In the genomic region with DNA sequence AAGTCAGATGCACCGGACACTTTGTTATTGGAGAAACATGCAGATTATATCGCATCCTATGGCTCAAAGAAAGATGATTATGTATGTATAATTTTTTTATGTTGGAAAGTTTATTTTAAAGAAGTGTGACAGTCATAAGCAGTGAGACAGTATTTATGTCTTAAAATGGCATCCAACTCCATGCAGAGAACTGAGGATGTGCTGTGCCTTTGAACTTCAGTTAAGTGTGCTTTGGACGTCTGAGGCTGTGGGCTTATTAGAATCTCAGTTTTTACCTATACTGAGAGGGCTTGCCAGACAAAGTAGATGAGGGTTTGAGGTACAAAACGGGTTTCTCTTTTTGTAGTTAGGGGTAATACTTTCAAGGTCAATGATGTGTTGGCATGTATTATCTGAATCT, we compare ENCODE assay signal across 10 cellular contexts. TPM values are rescaled to one million over a fixed set of nuclear protein-coding genes. Genes with fewer than 3 reads are reported as not detected.
DNase-seq lines count a peak whose midpoint lies in the region; ATAC-seq, FAIRE-seq and TF ChIP-seq lines count a peak whose summit lies in the region.
"Had no signal": no experiment of that assay in that cellular context is flagged by ENCODE, and none has a peak within 500 bp of the region (broad histone marks: within the 10 kb centered on the region; RNA-seq: fewer than 3 reads in every experiment).

No MANE protein-coding gene starts in this region.

- peak overlapping the region; percentile 66 to 100 for H3K4me3 ChIP-seq in kidney (ENCODE audit: low read length in 2 of 2)
- peak overlapping the region; percentile 80 to 85 for H3K4me3 ChIP-seq in testis

- no peak for ATAC-seq in GM21717 (IDR thresholded peaks at IDR 0.05; ENCODE audit: unreplicated experiment)

- H3K9ac ChIP-seq in kidney (ENCODE audit: low read length in 2 of 2): peak overlapping the region; percentile 82 to 95

- TF ChIP-seq POLR2A in testis (IDR thresholded peaks at IDR 0.05): no peak

- H3K27me3 Mint-ChIP-seq in activated CD4-positive, alpha-beta T cell treated with anti-CD3 and anti-CD28 coated beads, Interleukin-2, amount 10 ng/mL, durations not matched to agents 24 days and 14 days: no peaks in the 10 kb centered on the region
- no peaks in the 10 kb centered on the region for H3K27me3 Mint-ChIP-seq in activated naive CD8-positive, alpha-beta T cell

- H3K27ac Mint-ChIP-seq in activated CD4-positive, alpha-beta T cell treated with anti-CD3 and anti-CD28 coated beads, Interleukin-2, amount 10 ng/mL, durations not matched to agents 24 days and 14 days: peak overlapping the region; percentile 96
- H3K27ac Mint-ChIP-seq in activated naive CD8-positive, alpha-beta T cell: peak overlapping the region; percentile 99

- 5 to 11% methylated on average over 4 of the region's 4 CpGs for WGBS in testis, 2 donors

- H3K4me3 Mint-ChIP-seq in activated CD4-positive, alpha-beta T cell treated with anti-CD3 and anti-CD28 coated beads, Interleukin-2, amount 10 ng/mL, durations not matched to agents 24 days and 14 days: peak overlapping the region; percentile 89
- H3K4me3 Mint-ChIP-seq in activated naive CD8-positive, alpha-beta T cell: peak overlapping the region; percentile 100

- FAIRE-seq in kidney (lab: Jason Lieb, UNC): no peak

- peaks cover 7 to 8% of the 10 kb centered on the region in 2 donors for H3K4me1 ChIP-seq in kidney (ENCODE audit: control insufficient read depth in 1 of 2, insufficient read depth in 1 of 2, low read depth in 1 of 2, low read length in 2 of 2)
- H3K4me1 ChIP-seq in testis: peaks cover 20% of the 10 kb centered on the region

- no peaks in the 10 kb centered on the region for H3K27me3 ChIP-seq in testis

- H3K36me3 ChIP-seq in kidney (ENCODE audit: control insufficient read depth in 1 of 2, insufficient read depth in 2 of 2, low read length in 2 of 2) (peaks cover 6 to 9% of the 10 kb centered on the region in 2 donors), testis (ENCODE audit: low read depth, missing control alignments) (no peaks in the 10 kb centered on the region)

- H3K36me3 Mint-ChIP-seq in activated CD4-positive, alpha-beta T cell treated with anti-CD3 and anti-CD28 coated beads, Interleukin-2, amount 10 ng/mL, durations not matched to agents 24 days and 14 days (ENCODE audit: low read depth): peaks cover 60% of the 10 kb centered on the region
- peaks cover 39% of the 10 kb centered on the region for H3K36me3 Mint-ChIP-seq in activated naive CD8-positive, alpha-beta T cell

- no peak for TF ChIP-seq CTCF in kidney (IDR thresholded peaks at IDR 0.05; ENCODE audit: borderline replicate concordance, extremely low read depth, insufficient read depth)
- no peak for TF ChIP-seq CTCF in testis (IDR thresholded peaks at IDR 0.05)

- peaks cover 39% of the 10 kb centered on the region for H3K4me1 Mint-ChIP-seq in activated CD4-positive, alpha-beta T cell treated with anti-CD3 and anti-CD28 coated beads, Interleukin-2, amount 10 ng/mL, durations not matched to agents 24 days and 14 days
- H3K4me1 Mint-ChIP-seq in activated naive CD8-positive, alpha-beta T cell (ENCODE audit: low read depth): peaks cover 44% of the 10 kb centered on the region

- DNase-seq in activated CD4-positive, alpha-beta T cell treated with anti-CD3 and anti-CD28 coated beads, Interleukin-2, amount 10 ng/mL, durations not matched to agents 24 days and 14 days: no peak
- no peak for DNase-seq in activated CD4-positive, alpha-beta T cell treated with anti-CD3 and anti-CD28 coated beads, Interleukin-2, amount 50 U/mL, for 1 hour
- DNase-seq in kidney (no peak), testis (no peak)
- no peak for DNase-seq in central memory CD4-positive, alpha-beta T cell
- DNase-seq in stimulated activated CD4-positive, alpha-beta T cell treated with anti-CD3 and anti-CD28 coated beads, Interleukin-1b, Interleukin-23, amount 100 ng/mL, for 48 hours: no peak
- DNase-seq: anterior cingulate cortex, Kasumi-1 had no signal

- H3K9me3 ChIP-seq in kidney (ENCODE audit: control insufficient read depth in 1 of 2, low read length in 2 of 2) (no peaks in the 10 kb centered on the region), testis (no peaks in the 10 kb centered on the region)

- intact Hi-C loops in activated CD4-positive, alpha-beta T cell treated with anti-CD3 and anti-CD28 coated beads, Interleukin-2, amount 10 ng/mL, durations not matched to agents 24 days and 14 days (cut with micrococcal nuclease): loop anchor here (2.0 to 5.0 kb wide), 2 partner anchors 1055 to 1895 kb away; partner anchors contain the start of genes CRYZ, TYW3 and ZZZ3
- intact Hi-C loops in kidney (cut with DNase I): no loop called here
- intact Hi-C loops in testis (cut with DNase I; ENCODE audit: low total_unique reads): no loop called here

- H3K9me3 Mint-ChIP-seq in activated CD4-positive, alpha-beta T cell treated with anti-CD3 and anti-CD28 coated beads, Interleukin-2, amount 10 ng/mL, durations not matched to agents 24 days and 14 days: no peaks in the 10 kb centered on the region
- H3K9me3 Mint-ChIP-seq in activated naive CD8-positive, alpha-beta T cell (ENCODE audit: low read depth): no peaks in the 10 kb centered on the region

- H3K27ac ChIP-seq in kidney (ENCODE audit: low read depth in 2 of 2, low read length in 2 of 2) (no peak overlapping the region), testis (no peak overlapping the region)

RNA-seq across cellular contexts. Expression of gene RABGGTB, which starts 1.5 kb away (rescaled TPM):
- total RNA-seq in activated CD4-positive, alpha-beta T cell treated with anti-CD3 and anti-CD28 coated beads, Interleukin-2, amount 10 ng/mL, durations not matched to agents 24 days and 14 days: 235 and 237 TPM in 2 replicates
- 60.2 TPM for total RNA-seq in kidney
- polyA plus RNA-seq in kidney (ENCODE audit: insufficient read depth, low read depth, low replicate concordance): 86.7 TPM
- total RNA-seq in testis: 10 to 100 TPM; 37.6 to 45.0 TPM
- polyA plus RNA-seq in testis (ENCODE audit: insufficient read depth, low read depth, low replicate concordance): 31.3 TPM

RNA-seq across cellular contexts. Expression of gene MSH4, which starts 9.2 kb away (rescaled TPM):
- total RNA-seq in activated CD4-positive, alpha-beta T cell treated with anti-CD3 and anti-CD28 coated beads, Interleukin-2, amount 10 ng/mL, durations not matched to agents 24 days and 14 days: 0.33 and 0.42 TPM in 2 replicates
- 0.41 TPM for total RNA-seq in kidney
- polyA plus RNA-seq in kidney (ENCODE audit: insufficient read depth, low read depth, low replicate concordance): not detected
- 1 to 10 TPM; 5.5 to 8.2 TPM for total RNA-seq in testis
- 4.6 TPM for polyA plus RNA-seq in testis (ENCODE audit: insufficient read depth, low read depth, low replicate concordance)
